13 cellular contexts compared by ENCODE assay signal in the genomic region with DNA sequence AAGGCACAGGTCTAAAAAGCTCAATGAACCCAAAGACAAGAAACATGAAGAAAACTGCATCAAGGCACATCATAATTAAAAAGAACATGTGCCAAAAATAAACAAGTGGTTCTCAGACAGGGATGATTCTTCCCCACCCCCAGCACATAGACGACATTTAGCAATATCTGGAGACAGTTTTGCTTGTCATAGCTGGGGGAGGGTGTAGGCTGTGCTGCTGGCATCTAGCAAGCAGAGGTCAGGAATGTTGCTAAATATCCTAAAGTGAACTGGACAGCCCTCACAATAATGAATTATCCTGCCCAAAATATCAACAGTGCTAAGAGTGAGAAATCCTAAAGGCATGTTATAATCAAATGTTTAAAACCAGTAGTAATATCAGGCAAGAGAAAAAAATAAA.
DNase-seq lines count a peak whose midpoint lies in the region; ATAC-seq and TF ChIP-seq lines count a peak whose summit lies in the region.
"Had no signal": no experiment of that assay in that cellular context is flagged by ENCODE, and none has a peak within 500 bp of the region (broad histone marks: within the 10 kb centered on the region; RNA-seq: fewer than 3 reads in every experiment).

No MANE protein-coding gene starts in this region.

- H3K27me3 ChIP-seq in BJ (ENCODE audit: control insufficient read depth, insufficient read depth, low read length): no peaks in the 10 kb centered on the region

- H3K4me3 ChIP-seq in BJ (ENCODE audit: low read depth, low read length) (no peak overlapping the region), NB4 (ENCODE audit: low read depth, low read length) (no peak overlapping the region), cardiac fibroblast (replicated peaks in 1 of 2; ENCODE audit: low read depth in 2 of 2, low read length in 2 of 2) (no peak overlapping the region)
- H3K4me3 ChIP-seq: GM12878, skin epidermis had no signal

- no peak overlapping the region for H3K4me3 Mint-ChIP-seq in mesothelial cell of epicardium
- H3K4me3 Mint-ChIP-seq in stimulated activated memory B cell treated with anti-CD40 and anti-IgM and Interleukin-4, amounts not matched to agents 10 μg/mL and 1 μg/mL and 100 μg/mL, for 72 hours: no peak overlapping the region
- H3K4me3 Mint-ChIP-seq: activated naive CD4-positive, alpha-beta T cell treated with anti-CD3 and anti-CD28 coated beads, Interleukin-2, amount 10 ng/mL, durations not matched to agents 7 days and 5 days had no signal

- no peaks in the 10 kb centered on the region for H3K27me3 Mint-ChIP-seq in mesothelial cell of epicardium (ENCODE audit: low read depth)
- H3K27me3 Mint-ChIP-seq in stimulated activated memory B cell treated with anti-CD40 and anti-IgM and Interleukin-4, amounts not matched to agents 10 μg/mL and 1 μg/mL and 100 μg/mL, for 72 hours: no peaks in the 10 kb centered on the region
- H3K27me3 Mint-ChIP-seq: activated naive CD4-positive, alpha-beta T cell treated with anti-CD3 and anti-CD28 coated beads, Interleukin-2, amount 10 ng/mL, durations not matched to agents 7 days and 5 days had no signal

- H3K9me3 Mint-ChIP-seq in mesothelial cell of epicardium: peaks cover 18% of the 10 kb centered on the region
- peaks cover 6% of the 10 kb centered on the region for H3K9me3 Mint-ChIP-seq in stimulated activated memory B cell treated with anti-CD40 and anti-IgM and Interleukin-4, amounts not matched to agents 10 μg/mL and 1 μg/mL and 100 μg/mL, for 72 hours

- POLR2A ChIA-PET in BJ (lab: Charles Lee): interaction anchor here (0.7 kb wide), 1 partner anchor 22 kb away, joined by 3 read pairs; no protein-coding TSS in a partner anchor

- peaks cover 24% of the 10 kb centered on the region for H3K36me3 Mint-ChIP-seq in mesothelial cell of epicardium
- H3K36me3 Mint-ChIP-seq in stimulated activated memory B cell treated with anti-CD40 and anti-IgM and Interleukin-4, amounts not matched to agents 10 μg/mL and 1 μg/mL and 100 μg/mL, for 72 hours: peaks cover 45% of the 10 kb centered on the region

- TF ChIP-seq POLR2A in NB4 (IDR thresholded peaks at IDR 0.05; ENCODE audit: extremely low read depth, insufficient read length): no peak

- CTCF ChIA-PET in BJ (lab: Yijun Ruan, JAX): no interaction called here

- ATAC-seq in HG02981 (IDR thresholded peaks at IDR 0.05; ENCODE audit: unreplicated experiment): no peak
- no peak for ATAC-seq in stimulated activated memory B cell treated with anti-CD40 and anti-IgM and Interleukin-4, amounts not matched to agents 10 μg/mL and 1 μg/mL and 100 μg/mL, for 72 hours
- ATAC-seq: GM12878 had no signal

- H3K4me1 Mint-ChIP-seq in mesothelial cell of epicardium: peaks cover 17% of the 10 kb centered on the region
- H3K4me1 Mint-ChIP-seq in stimulated activated memory B cell treated with anti-CD40 and anti-IgM and Interleukin-4, amounts not matched to agents 10 μg/mL and 1 μg/mL and 100 μg/mL, for 72 hours: no peaks in the 10 kb centered on the region

- H3K36me3 ChIP-seq in BJ (ENCODE audit: control insufficient read depth, insufficient read depth, low read length): no peaks in the 10 kb centered on the region; the same call in 1 of the 2 replicates

- no peak for TF ChIP-seq CTCF in BJ (IDR thresholded peaks at IDR 0.05; ENCODE audit: insufficient read depth, low read depth, low read length)
- TF ChIP-seq CTCF in NB4 (IDR thresholded peaks at IDR 0.05; ENCODE audit: low read depth, low read length): no peak
- no peak for TF ChIP-seq CTCF in cardiac fibroblast (IDR thresholded peaks at IDR 0.05; ENCODE audit: low read depth, low read length)
- TF ChIP-seq CTCF in mesothelial cell of epicardium (IDR thresholded peaks at IDR 0.05; ENCODE audit: unreplicated experiment): no peak

- peak overlapping the region; percentile 47 for H3K27ac Mint-ChIP-seq in mesothelial cell of epicardium
- no peak overlapping the region for H3K27ac Mint-ChIP-seq in stimulated activated memory B cell treated with anti-CD40 and anti-IgM and Interleukin-4, amounts not matched to agents 10 μg/mL and 1 μg/mL and 100 μg/mL, for 72 hours
- H3K27ac Mint-ChIP-seq: activated naive CD4-positive, alpha-beta T cell treated with anti-CD3 and anti-CD28 coated beads, Interleukin-2, amount 10 ng/mL, durations not matched to agents 7 days and 5 days had no signal

- DNase-seq in BJ (ENCODE audit: low read depth) (peak; percentile 46), NB4 (ENCODE audit: low read depth) (peak; percentile 91), cardiac fibroblast (ENCODE audit: low read depth in 2 of 2) (peak; percentile 77 to 80), mesothelial cell of epicardium (ENCODE audit: low spot score in 2 of 2, unreplicated experiment in 2 of 2) (no peak), NCI-H1436 treated with DMSO at 0.1 percent for 48 hours (lab: John Stamatoyannopoulos, UW) (no peak)
- DNase-seq in activated effector memory CD4-positive, alpha-beta T cell treated with anti-CD3 and anti-CD28 coated beads, Interleukin-2, amount 50 U/mL, for 16 hours: no peak
- DNase-seq: activated CD4-positive, alpha-beta T cell treated with anti-CD3 and anti-CD28 coated beads, Interleukin-2, amount 50 U/mL, for 4 hours; activated naive CD4-positive, alpha-beta T cell treated with anti-CD3 and anti-CD28 coated beads, Interleukin-2, amount 10 ng/mL, durations not matched to agents 7 days and 5 days; Caco-2 had no signal

Comparison
In these comparisons a context has a peak if more than half of its experiments do, and no peak if none do; other contexts are left out.
1. DNase-seq: peak in BJ (single experiment), NB4 (single experiment) and cardiac fibroblast (2 of 2); none in mesothelial cell of epicardium (0 of 2), activated effector memory CD4-positive, alpha-beta T cell treated with anti-CD3 and anti-CD28 coated beads, Interleukin-2, amount 50 U/mL, for 16 hours (single experiment) and NCI-H1436 treated with DMSO at 0.1 percent for 48 hours (single experiment).